Comparison of ENCODE assay signal across 8 cellular contexts in genomic region chr15:28106294-28107110, GRCh38. TPM values are rescaled to one million over a fixed set of nuclear protein-coding genes. Genes with fewer than 3 reads are reported as not detected.
DNase-seq lines count a peak whose midpoint lies in the region; ATAC-seq lines count a peak whose summit lies in the region.

No MANE protein-coding gene starts in this region.

- H3K36me3 Mint-ChIP-seq in activated naive CD4-positive, alpha-beta T cell treated with anti-CD3 and anti-CD28 coated beads, Interleukin-2, amount 50 U/mL, for 24 hours: peaks cover under 1% of the 10 kb centered on the region

- H3K27ac Mint-ChIP-seq in activated naive CD4-positive, alpha-beta T cell treated with anti-CD3 and anti-CD28 coated beads, Interleukin-2, amount 50 U/mL, for 24 hours: no peak overlapping the region

- H3K27me3 ChIP-seq in right cardiac atrium (ENCODE audit: control insufficient read depth, insufficient read depth): no peaks in the 10 kb centered on the region

- H3K4me3 ChIP-seq in right cardiac atrium (ENCODE audit: low read length): peak overlapping the region; percentile 52

- no peaks in the 10 kb centered on the region for H3K4me1 ChIP-seq in right cardiac atrium (ENCODE audit: control insufficient read depth, insufficient read depth, low read length)

- no peaks in the 10 kb centered on the region for H3K9me3 Mint-ChIP-seq in activated naive CD4-positive, alpha-beta T cell treated with anti-CD3 and anti-CD28 coated beads, Interleukin-2, amount 50 U/mL, for 24 hours

- intact Hi-C loops in right cardiac atrium (cut with DNase I) (no loop called here), sciatic nerve (cut with DNase I) (no loop called here)

- H3K4me3 Mint-ChIP-seq in activated naive CD4-positive, alpha-beta T cell treated with anti-CD3 and anti-CD28 coated beads, Interleukin-2, amount 50 U/mL, for 24 hours: peak overlapping the region; percentile 62

- H3K27ac ChIP-seq in right cardiac atrium (ENCODE audit: low read length): no peak overlapping the region

- peaks cover 9% of the 10 kb centered on the region for H3K4me1 Mint-ChIP-seq in activated naive CD4-positive, alpha-beta T cell treated with anti-CD3 and anti-CD28 coated beads, Interleukin-2, amount 50 U/mL, for 24 hours

- H3K9me3 ChIP-seq in right cardiac atrium (ENCODE audit: control insufficient read depth, low read length): no peaks in the 10 kb centered on the region

- WGBS in right cardiac atrium: 4% methylated on average over 81 of the region's 81 CpGs

- peaks cover 20% of the 10 kb centered on the region for H3K27me3 Mint-ChIP-seq in activated naive CD4-positive, alpha-beta T cell treated with anti-CD3 and anti-CD28 coated beads, Interleukin-2, amount 50 U/mL, for 24 hours

- DNase-seq in right cardiac atrium: peak in 2 of 3 donors; percentile 62 to 66
- DNase-seq in sciatic nerve (ENCODE audit: low spot score): peak; percentile 55
- no peak for DNase-seq in SIG-M5 treated with dmso at 0.1 percent for 504 hours (lab: John Stamatoyannopoulos, UW; ENCODE audit: unreplicated experiment)
- DNase-seq in cerebellar cortex (ENCODE audit: low spot score): no peak

- ATAC-seq in HG02642 (IDR thresholded peaks at IDR 0.05; ENCODE audit: poor library complexity, unreplicated experiment): peak; percentile 37
- ATAC-seq in right cardiac atrium: peak; percentile 17 to 54
- peak; percentile 10 for ATAC-seq in sciatic nerve
- no peak for ATAC-seq in GM21825 (IDR thresholded peaks at IDR 0.05; ENCODE audit: unreplicated experiment)
- ATAC-seq in HG03457 (IDR thresholded peaks at IDR 0.05; ENCODE audit: unreplicated experiment): no peak

RNA-seq across cellular contexts. Expression of gene OCA2, which starts 7.4 kb away (rescaled TPM):
- total RNA-seq in right cardiac atrium (1 to 10 TPM in 1 of 4 donors, under 1 TPM in 3; 0.45 to 1.2 (median 0.61) TPM), sciatic nerve (0.98 TPM)
- polyA plus RNA-seq in right cardiac atrium: 0.29 TPM

Comparison
In these comparisons a context has a peak if more than half of its experiments do, and no peak if none do; other contexts are left out.
1. ATAC-seq: peak in HG02642 (single experiment), right cardiac atrium (2 of 2) and sciatic nerve (single experiment); none in GM21825 (single experiment) and HG03457 (single experiment).
2. DNase-seq: peak in right cardiac atrium (2 of 3) and sciatic nerve (single experiment); none in SIG-M5 treated with dmso at 0.1 percent for 504 hours (single experiment) and cerebellar cortex (single experiment).